Comparison of ENCODE assay signal across 2 cellular contexts in the genomic region with DNA sequence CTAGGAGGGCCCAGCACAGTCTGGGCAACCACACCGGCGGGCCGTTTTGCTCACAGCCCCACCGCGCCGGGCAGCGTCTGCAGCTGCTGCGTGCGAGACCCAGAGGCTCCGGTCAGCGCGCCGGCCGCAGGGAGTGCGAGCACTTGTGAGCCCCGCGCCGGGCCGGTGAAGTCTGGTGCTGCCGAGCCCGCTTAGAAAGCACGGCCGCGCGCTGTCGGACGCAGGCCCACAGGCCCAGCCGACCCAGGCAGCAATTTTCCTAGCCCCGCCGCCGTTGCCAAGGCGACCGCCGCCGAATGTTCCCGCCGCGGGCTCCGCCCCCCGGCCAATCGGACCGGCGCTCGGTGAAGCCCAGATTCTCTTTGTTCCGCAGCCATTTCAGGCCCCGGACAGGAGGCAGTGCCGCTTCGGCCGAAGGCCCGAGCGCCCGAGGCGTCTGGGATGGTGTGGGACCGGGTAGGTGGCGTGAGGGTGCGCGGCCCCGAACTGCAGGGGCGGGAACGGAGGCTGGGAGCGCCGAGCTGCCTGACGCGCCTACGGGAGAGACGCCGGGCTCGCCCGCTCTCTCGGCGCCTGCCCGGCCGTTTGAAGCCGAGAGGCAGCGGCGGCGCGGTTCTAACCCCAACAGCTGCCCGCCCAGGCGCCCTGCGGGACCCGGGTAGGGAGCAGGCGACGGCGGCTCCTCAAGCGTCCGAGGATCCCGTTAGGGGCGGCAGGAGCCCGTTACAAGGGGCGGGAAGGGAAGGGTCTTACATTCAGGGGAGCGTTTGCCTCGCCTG.
A peak's percentile ranks its signal among the peaks of the same experiment; 100 is the strongest.
TF ChIP-seq lines count a peak whose summit lies in the region.

A gene (plus strand): TSS at position 365 of the 779 bp plus-strand sequence. CDS start 77 bp downstream, at position 442.

TF ChIP-seq in A549, 52 proteins besides CTCF, POLR2A, EP300 and RAD21 (continued from another document):
- TF ChIP-seq, protein P1, sequence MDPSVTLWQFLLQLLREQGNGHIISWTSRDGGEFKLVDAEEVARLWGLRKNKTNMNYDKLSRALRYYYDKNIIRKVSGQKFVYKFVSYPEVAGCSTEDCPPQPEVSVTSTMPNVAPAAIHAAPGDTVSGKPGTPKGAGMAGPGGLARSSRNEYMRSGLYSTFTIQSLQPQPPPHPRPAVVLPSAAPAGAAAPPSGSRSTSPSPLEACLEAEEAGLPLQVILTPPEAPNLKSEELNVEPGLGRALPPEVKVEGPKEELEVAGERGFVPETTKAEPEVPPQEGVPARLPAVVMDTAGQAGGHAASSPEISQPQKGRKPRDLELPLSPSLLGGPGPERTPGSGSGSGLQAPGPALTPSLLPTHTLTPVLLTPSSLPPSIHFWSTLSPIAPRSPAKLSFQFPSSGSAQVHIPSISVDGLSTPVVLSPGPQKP (IDR thresholded peaks at IDR 0.05; ENCODE audit: low read depth, low read length) = no peak
- TF ChIP-seq RARB (CRISPR knock-in tag; IDR thresholded peaks at IDR 0.05) (no peak), MYC (IDR thresholded peaks at IDR 0.05; ENCODE audit: borderline replicate concordance, low read length) (0 out of 2 replicates have a peak, but pooled peaks have one; percentile 50), HEYL (CRISPR knock-in tag; IDR thresholded peaks at IDR 0.05) (no peak), MAZ (IDR thresholded peaks at IDR 0.05; ENCODE audit: borderline replicate concordance, low read depth, low read length) (no peak), TP53 (CRISPR knock-in tag; IDR thresholded peaks at IDR 0.05) (peak; percentile 18; the same call in 1 of the 2 replicates), ZC3H11A (IDR thresholded peaks at IDR 0.05) (no peak), KDM1A (IDR thresholded peaks at IDR 0.05; ENCODE audit: low read depth) (no peak), JUNB (IDR thresholded peaks at IDR 0.05) (no peak), HOXB5 (CRISPR knock-in tag; IDR thresholded peaks at IDR 0.05) (no peak), ZNF302 (CRISPR knock-in tag; IDR thresholded peaks at IDR 0.05) (no peak), GATA3 (IDR thresholded peaks at IDR 0.05; ENCODE audit: borderline replicate concordance) (peak; percentile 36; the same call in 1 of the 2 replicates), BHLHE40 (IDR thresholded peaks at IDR 0.05; ENCODE audit: low read depth, low read length) (no peak), PHF8 (IDR thresholded peaks at IDR 0.05; ENCODE audit: borderline replicate concordance, low read depth) (peak; percentile 83)
- TF ChIP-seq, protein P2, sequence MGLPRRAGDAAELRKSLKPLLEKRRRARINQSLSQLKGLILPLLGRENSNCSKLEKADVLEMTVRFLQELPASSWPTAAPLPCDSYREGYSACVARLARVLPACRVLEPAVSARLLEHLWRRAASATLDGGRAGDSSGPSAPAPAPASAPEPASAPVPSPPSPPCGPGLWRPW (IDR thresholded peaks at IDR 0.05) = no peak
- TF ChIP-seq, protein P3, sequence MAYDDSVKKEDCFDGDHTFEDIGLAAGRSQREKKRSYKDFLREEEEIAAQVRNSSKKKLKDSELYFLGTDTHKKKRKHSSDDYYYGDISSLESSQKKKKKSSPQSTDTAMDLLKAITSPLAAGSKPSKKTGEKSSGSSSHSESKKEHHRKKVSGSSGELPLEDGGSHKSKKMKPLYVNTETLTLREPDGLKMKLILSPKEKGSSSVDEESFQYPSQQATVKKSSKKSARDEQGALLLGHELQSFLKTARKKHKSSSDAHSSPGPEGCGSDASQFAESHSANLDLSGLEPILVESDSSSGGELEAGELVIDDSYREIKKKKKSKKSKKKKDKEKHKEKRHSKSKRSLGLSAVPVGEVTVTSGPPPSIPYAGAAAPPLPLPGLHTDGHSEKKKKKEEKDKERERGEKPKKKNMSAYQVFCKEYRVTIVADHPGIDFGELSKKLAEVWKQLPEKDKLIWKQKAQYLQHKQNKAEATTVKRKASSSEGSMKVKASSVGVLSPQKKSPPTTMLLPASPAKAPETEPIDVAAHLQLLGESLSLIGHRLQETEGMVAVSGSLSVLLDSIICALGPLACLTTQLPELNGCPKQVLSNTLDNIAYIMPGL (CRISPR knock-in tag; IDR thresholded peaks at IDR 0.05; ENCODE audit: borderline replicate concordance) = 0 out of 2 replicates have a peak, but pooled peaks have one; percentile 10

TF ChIP-seq in WTC11, 78 proteins besides CTCF, POLR2A, EP300 and RAD21 (continued from another document and continues in another):
- TF ChIP-seq, protein P3 (CRISPR knock-in tag; IDR thresholded peaks at IDR 0.05) = peak; percentile 92
- TF ChIP-seq CBFB (CRISPR knock-in tag; IDR thresholded peaks at IDR 0.05; ENCODE audit: low read depth) (no peak), ZNF232 (CRISPR knock-in tag; IDR thresholded peaks at IDR 0.05) (peak; percentile 94; the same call in 1 of the 2 replicates), HMGA2 (CRISPR knock-in tag; IDR thresholded peaks at IDR 0.05) (no peak), RELA (CRISPR knock-in tag; IDR thresholded peaks at IDR 0.05; ENCODE audit: borderline replicate concordance) (0 out of 2 replicates have a peak, but pooled peaks have one; percentile 11), ZNF263 (CRISPR knock-in tag; IDR thresholded peaks at IDR 0.05; ENCODE audit: low read depth) (no peak), ESRRA (CRISPR knock-in tag; IDR thresholded peaks at IDR 0.05; ENCODE audit: borderline replicate concordance) (no peak), TEAD4 (CRISPR knock-in tag; IDR thresholded peaks at IDR 0.05) (no peak), GTF2I (CRISPR knock-in tag; conservative IDR thresholded peaks at IDR 0.05) (no peak), ZBTB21 (CRISPR knock-in tag; IDR thresholded peaks at IDR 0.05; ENCODE audit: borderline replicate concordance) (no peak), MXD4 (CRISPR knock-in tag; IDR thresholded peaks at IDR 0.05; ENCODE audit: borderline replicate concordance) (no peak), FOXJ3 (CRISPR knock-in tag; IDR thresholded peaks at IDR 0.05; ENCODE audit: borderline replicate concordance) (no peak), ZNF396 (CRISPR knock-in tag; IDR thresholded peaks at IDR 0.05; ENCODE audit: borderline replicate concordance) (no peak), SMAD3 (CRISPR knock-in tag; IDR thresholded peaks at IDR 0.05; ENCODE audit: borderline replicate concordance) (peak; percentile 65; the same call in 1 of the 2 replicates), NFATC4 (CRISPR knock-in tag; IDR thresholded peaks at IDR 0.05) (no peak), CREB1 (CRISPR knock-in tag; IDR thresholded peaks at IDR 0.05) (0 out of 2 replicates have a peak, but pooled peaks have one; percentile 36), JUN (CRISPR knock-in tag; IDR thresholded peaks at IDR 0.05) (no peak), TP53 (CRISPR knock-in tag; IDR thresholded peaks at IDR 0.05) (no peak), TCF7 (CRISPR knock-in tag; IDR thresholded peaks at IDR 0.05; ENCODE audit: low read depth) (no peak), MYBL2 (CRISPR knock-in tag; IDR thresholded peaks at IDR 0.05) (no peak), ZNF121 (CRISPR knock-in tag; IDR thresholded peaks at IDR 0.05) (no peak), GRHL2 (CRISPR knock-in tag; IDR thresholded peaks at IDR 0.05; ENCODE audit: insufficient replicate concordance, severe bottlenecking) (no peak)
- TF ChIP-seq, protein P4, sequence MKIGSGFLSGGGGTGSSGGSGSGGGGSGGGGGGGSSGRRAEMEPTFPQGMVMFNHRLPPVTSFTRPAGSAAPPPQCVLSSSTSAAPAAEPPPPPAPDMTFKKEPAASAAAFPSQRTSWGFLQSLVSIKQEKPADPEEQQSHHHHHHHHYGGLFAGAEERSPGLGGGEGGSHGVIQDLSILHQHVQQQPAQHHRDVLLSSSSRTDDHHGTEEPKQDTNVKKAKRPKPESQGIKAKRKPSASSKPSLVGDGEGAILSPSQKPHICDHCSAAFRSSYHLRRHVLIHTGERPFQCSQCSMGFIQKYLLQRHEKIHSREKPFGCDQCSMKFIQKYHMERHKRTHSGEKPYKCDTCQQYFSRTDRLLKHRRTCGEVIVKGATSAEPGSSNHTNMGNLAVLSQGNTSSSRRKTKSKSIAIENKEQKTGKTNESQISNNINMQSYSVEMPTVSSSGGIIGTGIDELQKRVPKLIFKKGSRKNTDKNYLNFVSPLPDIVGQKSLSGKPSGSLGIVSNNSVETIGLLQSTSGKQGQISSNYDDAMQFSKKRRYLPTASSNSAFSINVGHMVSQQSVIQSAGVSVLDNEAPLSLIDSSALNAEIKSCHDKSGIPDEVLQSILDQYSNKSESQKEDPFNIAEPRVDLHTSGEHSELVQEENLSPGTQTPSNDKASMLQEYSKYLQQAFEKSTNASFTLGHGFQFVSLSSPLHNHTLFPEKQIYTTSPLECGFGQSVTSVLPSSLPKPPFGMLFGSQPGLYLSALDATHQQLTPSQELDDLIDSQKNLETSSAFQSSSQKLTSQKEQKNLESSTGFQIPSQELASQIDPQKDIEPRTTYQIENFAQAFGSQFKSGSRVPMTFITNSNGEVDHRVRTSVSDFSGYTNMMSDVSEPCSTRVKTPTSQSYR (CRISPR knock-in tag; IDR thresholded peaks at IDR 0.05) = no peak
- TF ChIP-seq, protein P5, sequence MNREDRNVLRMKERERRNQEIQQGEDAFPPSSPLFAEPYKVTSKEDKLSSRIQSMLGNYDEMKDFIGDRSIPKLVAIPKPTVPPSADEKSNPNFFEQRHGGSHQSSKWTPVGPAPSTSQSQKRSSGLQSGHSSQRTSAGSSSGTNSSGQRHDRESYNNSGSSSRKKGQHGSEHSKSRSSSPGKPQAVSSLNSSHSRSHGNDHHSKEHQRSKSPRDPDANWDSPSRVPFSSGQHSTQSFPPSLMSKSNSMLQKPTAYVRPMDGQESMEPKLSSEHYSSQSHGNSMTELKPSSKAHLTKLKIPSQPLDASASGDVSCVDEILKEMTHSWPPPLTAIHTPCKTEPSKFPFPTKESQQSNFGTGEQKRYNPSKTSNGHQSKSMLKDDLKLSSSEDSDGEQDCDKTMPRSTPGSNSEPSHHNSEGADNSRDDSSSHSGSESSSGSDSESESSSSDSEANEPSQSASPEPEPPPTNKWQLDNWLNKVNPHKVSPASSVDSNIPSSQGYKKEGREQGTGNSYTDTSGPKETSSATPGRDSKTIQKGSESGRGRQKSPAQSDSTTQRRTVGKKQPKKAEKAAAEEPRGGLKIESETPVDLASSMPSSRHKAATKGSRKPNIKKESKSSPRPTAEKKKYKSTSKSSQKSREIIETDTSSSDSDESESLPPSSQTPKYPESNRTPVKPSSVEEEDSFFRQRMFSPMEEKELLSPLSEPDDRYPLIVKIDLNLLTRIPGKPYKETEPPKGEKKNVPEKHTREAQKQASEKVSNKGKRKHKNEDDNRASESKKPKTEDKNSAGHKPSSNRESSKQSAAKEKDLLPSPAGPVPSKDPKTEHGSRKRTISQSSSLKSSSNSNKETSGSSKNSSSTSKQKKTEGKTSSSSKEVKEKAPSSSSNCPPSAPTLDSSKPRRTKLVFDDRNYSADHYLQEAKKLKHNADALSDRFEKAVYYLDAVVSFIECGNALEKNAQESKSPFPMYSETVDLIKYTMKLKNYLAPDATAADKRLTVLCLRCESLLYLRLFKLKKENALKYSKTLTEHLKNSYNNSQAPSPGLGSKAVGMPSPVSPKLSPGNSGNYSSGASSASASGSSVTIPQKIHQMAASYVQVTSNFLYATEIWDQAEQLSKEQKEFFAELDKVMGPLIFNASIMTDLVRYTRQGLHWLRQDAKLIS (CRISPR knock-in tag; IDR thresholded peaks at IDR 0.05; ENCODE audit: borderline replicate concordance) = no peak
- TF ChIP-seq, protein P6, sequence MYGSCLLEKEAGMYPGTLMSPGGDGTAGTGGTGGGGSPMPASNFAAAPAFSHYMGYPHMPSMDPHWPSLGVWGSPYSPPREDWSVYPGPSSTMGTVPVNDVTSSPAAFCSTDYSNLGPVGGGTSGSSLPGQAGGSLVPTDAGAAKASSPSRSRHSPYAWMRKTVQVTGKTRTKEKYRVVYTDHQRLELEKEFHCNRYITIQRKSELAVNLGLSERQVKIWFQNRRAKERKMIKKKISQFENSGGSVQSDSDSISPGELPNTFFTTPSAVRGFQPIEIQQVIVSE (CRISPR knock-in tag; IDR thresholded peaks at IDR 0.05; ENCODE audit: borderline replicate concordance) = no peak
- TF ChIP-seq, protein P7, sequence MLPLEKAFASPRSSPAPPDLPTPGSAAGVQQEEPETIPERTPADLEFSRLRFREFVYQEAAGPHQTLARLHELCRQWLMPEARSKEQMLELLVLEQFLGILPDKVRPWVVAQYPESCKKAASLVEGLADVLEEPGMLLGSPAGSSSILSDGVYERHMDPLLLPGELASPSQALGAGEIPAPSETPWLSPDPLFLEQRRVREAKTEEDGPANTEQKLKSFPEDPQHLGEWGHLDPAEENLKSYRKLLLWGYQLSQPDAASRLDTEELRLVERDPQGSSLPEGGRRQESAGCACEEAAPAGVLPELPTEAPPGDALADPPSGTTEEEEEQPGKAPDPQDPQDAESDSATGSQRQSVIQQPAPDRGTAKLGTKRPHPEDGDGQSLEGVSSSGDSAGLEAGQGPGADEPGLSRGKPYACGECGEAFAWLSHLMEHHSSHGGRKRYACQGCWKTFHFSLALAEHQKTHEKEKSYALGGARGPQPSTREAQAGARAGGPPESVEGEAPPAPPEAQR (CRISPR knock-in tag; IDR thresholded peaks at IDR 0.05) = no peak
- TF ChIP-seq, protein P8, sequence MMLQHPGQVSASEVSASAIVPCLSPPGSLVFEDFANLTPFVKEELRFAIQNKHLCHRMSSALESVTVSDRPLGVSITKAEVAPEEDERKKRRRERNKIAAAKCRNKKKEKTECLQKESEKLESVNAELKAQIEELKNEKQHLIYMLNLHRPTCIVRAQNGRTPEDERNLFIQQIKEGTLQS (CRISPR knock-in tag; conservative IDR thresholded peaks at IDR 0.05) = no peak
- TF ChIP-seq, protein P9, sequence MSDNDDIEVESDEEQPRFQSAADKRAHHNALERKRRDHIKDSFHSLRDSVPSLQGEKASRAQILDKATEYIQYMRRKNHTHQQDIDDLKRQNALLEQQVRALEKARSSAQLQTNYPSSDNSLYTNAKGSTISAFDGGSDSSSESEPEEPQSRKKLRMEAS (CRISPR knock-in tag; IDR thresholded peaks at IDR 0.05) = peak; percentile 26; the same call in 1 of the 2 replicates
- TF ChIP-seq, protein P10, sequence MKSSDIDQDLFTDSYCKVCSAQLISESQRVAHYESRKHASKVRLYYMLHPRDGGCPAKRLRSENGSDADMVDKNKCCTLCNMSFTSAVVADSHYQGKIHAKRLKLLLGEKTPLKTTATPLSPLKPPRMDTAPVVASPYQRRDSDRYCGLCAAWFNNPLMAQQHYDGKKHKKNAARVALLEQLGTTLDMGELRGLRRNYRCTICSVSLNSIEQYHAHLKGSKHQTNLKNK (CRISPR knock-in tag; IDR thresholded peaks at IDR 0.05) = no peak
- TF ChIP-seq, protein P11, sequence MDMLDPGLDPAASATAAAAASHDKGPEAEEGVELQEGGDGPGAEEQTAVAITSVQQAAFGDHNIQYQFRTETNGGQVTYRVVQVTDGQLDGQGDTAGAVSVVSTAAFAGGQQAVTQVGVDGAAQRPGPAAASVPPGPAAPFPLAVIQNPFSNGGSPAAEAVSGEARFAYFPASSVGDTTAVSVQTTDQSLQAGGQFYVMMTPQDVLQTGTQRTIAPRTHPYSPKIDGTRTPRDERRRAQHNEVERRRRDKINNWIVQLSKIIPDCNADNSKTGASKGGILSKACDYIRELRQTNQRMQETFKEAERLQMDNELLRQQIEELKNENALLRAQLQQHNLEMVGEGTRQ (CRISPR knock-in tag; IDR thresholded peaks at IDR 0.05) = no peak
